ENCODE assay signal across 8 cellular contexts in the genomic region with DNA sequence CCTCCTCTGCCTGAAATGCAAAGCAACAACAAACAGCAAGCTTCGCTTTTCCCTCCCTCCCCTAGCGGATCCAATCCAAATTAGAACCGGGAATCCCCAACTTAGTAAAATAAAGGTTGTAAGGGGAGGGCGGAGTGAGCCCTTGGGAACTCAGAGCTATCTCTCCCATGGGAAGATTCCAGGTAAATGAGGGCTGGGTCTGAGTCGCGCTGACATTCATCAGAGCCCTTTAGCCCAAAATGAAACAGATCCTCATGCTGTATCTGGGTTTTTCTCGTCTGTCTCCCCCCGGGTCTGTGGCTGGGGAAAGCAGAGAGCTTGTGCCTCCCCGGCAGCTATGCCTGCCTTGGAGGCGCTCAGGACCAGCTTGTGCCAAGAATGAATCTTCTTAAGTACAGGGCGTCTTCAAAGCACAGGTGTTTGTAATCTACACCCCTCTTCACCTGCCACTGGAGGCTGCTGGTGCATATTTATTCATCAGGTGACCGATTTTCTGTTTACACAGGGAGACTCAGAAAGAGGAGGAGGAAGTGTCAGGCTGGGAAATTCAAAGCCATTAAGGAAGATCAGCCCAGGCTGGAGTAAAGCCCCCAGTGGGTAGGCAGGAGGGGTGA. TPM values are rescaled to one million over a fixed set of nuclear protein-coding genes. Genes with fewer than 3 reads are reported as not detected.
DNase-seq lines count a peak whose midpoint lies in the region; ATAC-seq and TF ChIP-seq lines count a peak whose summit lies in the region.

No MANE protein-coding gene starts in this region.

- peak; percentile 11 for TF ChIP-seq CTCF in GM10248 (IDR thresholded peaks at IDR 0.05; ENCODE audit: control extremely low read depth, extremely low read depth, low read depth, missing control alignments)
- TF ChIP-seq CTCF in brain (conservative IDR thresholded peaks at IDR 0.05), result no peak

- H3K4me1 ChIP-seq in mesendoderm (ENCODE audit: control insufficient read depth, low read depth, low read length), result peaks cover 22% of the 10 kb centered on the region

- H3K4me3 ChIP-seq in mesendoderm (ENCODE audit: low read length), result peak overlapping the region; percentile 26

- CTCF ChIA-PET in GM10248 (lab: Yijun Ruan, JAX), result interaction anchor here (1.2 to 4.0 kb wide), 7 partner anchors 10 to 256 kb away, joined by 3 to 35 read pairs (median 4); a partner anchor contains a TSS

- no peak overlapping the region for H3K27ac ChIP-seq in mesendoderm (ENCODE audit: low read depth, low read length)

- H2BK5ac ChIP-seq in mesendoderm (ENCODE audit: low read length), result no peak overlapping the region

- no CpG with 5 or more reads among the region's 12 CpGs for WGBS in mesendoderm (ENCODE audit: extremely low coverage, insufficient coverage, low lambda C conversion rate)

- no peaks in the 10 kb centered on the region for H3K27me3 ChIP-seq in mesendoderm (ENCODE audit: insufficient read depth, low read length, poor library complexity)

- H2BK120ac ChIP-seq in mesendoderm (ENCODE audit: low read depth, low read length), result no peak overlapping the region

- peaks cover 32% of the 10 kb centered on the region for H3K27me3 Mint-ChIP-seq in brain

- peaks cover 23% of the 10 kb centered on the region for H3K79me1 ChIP-seq in mesendoderm (ENCODE audit: low read length)

- H3K4ac ChIP-seq in mesendoderm (ENCODE audit: low read depth, low read length), result no peak overlapping the region

- peak overlapping the region; percentile 49 for H3K56ac ChIP-seq in mesendoderm (ENCODE audit: low read length)

- POLR2A ChIA-PET in GM10248 (lab: Yijun Ruan, JAX), result interaction anchor here (1.4 kb wide), 1 partner anchor 12 kb away, joined by 6 read pairs; no protein-coding TSS in a partner anchor

- no peak for DNase-seq in GM10248 (ENCODE audit: extremely low spot score)
- peak; percentile 82 for DNase-seq in NCI-H146 treated with DMSO at 0.1 percent for 48 hours (lab: John Stamatoyannopoulos, UW; ENCODE audit: unreplicated experiment)
- DNase-seq in mesendoderm, result peak; percentile 59
- no peak for DNase-seq in NCI-H226
- DNase-seq in superior temporal gyrus (ENCODE audit: extremely low spot score), result no peak
- no peak for DNase-seq in H4 (ENCODE audit: low spot score)

- H3K79me2 ChIP-seq in mesendoderm (ENCODE audit: control insufficient read depth, insufficient read depth, low read length), result peaks cover 48% of the 10 kb centered on the region

- no peak overlapping the region for H2AK5ac ChIP-seq in mesendoderm (ENCODE audit: low read length)

- peak overlapping the region; percentile 65 for H3K9ac ChIP-seq in mesendoderm (ENCODE audit: low read length)

- H2BK15ac ChIP-seq in mesendoderm (replicated peaks; ENCODE audit: low read depth), result no peak overlapping the region

- H3K27ac Mint-ChIP-seq in brain, result peak overlapping the region; percentile 80 to 99 (median 95)

- H3K18ac ChIP-seq in mesendoderm (ENCODE audit: low read length), result no peak overlapping the region

- peaks cover 0 to 4% (median 2%) of the 10 kb centered on the region in 5 experiments for H3K9me3 Mint-ChIP-seq in brain

- no peak for ATAC-seq in HG02885 (IDR thresholded peaks at IDR 0.05; ENCODE audit: poor library complexity, unreplicated experiment)

- no peak overlapping the region for H4K8ac ChIP-seq in mesendoderm (ENCODE audit: low read depth, low read length)

- no peaks in the 10 kb centered on the region for H3K36me3 ChIP-seq in mesendoderm (ENCODE audit: control insufficient read depth, insufficient read depth, low read length)

- no peak overlapping the region for H3K23ac ChIP-seq in mesendoderm (ENCODE audit: low read length)

- H3K36me3 Mint-ChIP-seq in brain, result no peaks in the 10 kb centered on the region

- H3K4me2 ChIP-seq in mesendoderm (ENCODE audit: low read length), result peak overlapping the region; percentile 95

- no peak overlapping the region for H4K5ac ChIP-seq in mesendoderm (ENCODE audit: low read length)

- H3K4me1 Mint-ChIP-seq in brain, result peaks cover 64% of the 10 kb centered on the region

- H3K4me3 Mint-ChIP-seq in brain, result peak overlapping the region; percentile 89 to 95 (median 92)

RNA-seq across cellular contexts. Expression of a gene that starts 55.0 kb away (rescaled TPM):
- 127 TPM for polyA plus RNA-seq in brain (ENCODE audit: insufficient read depth, low read depth, low replicate concordance)
- polyA plus RNA-seq in mesendoderm (2013, experiment 1 of 2), result 16.7 TPM
- polyA plus RNA-seq in mesendoderm (2013, experiment 2 of 2), result 17.3 TPM
- 8.0 and 11.9 TPM in 2 replicates for total RNA-seq in H4 (2014; rRNA removed; shearing (Covaris generic))

Comparison
In these comparisons a context has a peak if more than half of its experiments do, and no peak if none do; other contexts are left out.
1. DNase-seq: peak in NCI-H146 treated with DMSO at 0.1 percent for 48 hours (single experiment) and mesendoderm (single experiment); none in GM10248 (single experiment), NCI-H226 (single experiment), superior temporal gyrus (single experiment) and H4 (single experiment).